ENCODE assay signal across 27 cellular contexts in genomic region chr16:6446370-6446769, GRCh38.
DNase-seq lines count a peak whose midpoint lies in the region; ATAC-seq, FAIRE-seq and TF ChIP-seq lines count a peak whose summit lies in the region.
"Had no signal": no experiment of that assay in that cellular context is flagged by ENCODE, and none has a peak within 500 bp of the region (broad histone marks: within the 10 kb centered on the region; RNA-seq: fewer than 3 reads in every experiment).

No MANE protein-coding gene starts in this region.

- ATAC-seq in K562 (no peak), GM19452 (IDR thresholded peaks at IDR 0.05; ENCODE audit: unreplicated experiment) (no peak)

- no peak overlapping the region for H3K9ac ChIP-seq in K562 (ENCODE audit: insufficient read depth in 1 of 2, low read depth in 2 of 2, low read length in 2 of 2)
- H3K9ac ChIP-seq: BLaER1 treated with 17β-estradiol and CSF1 and Interleukin-3, amounts not matched to agents 10 nM and 100 nM had no signal

- no TSS peak for BruUV-seq in K562 (replicated peaks; lab: Mats Ljungman, UMichigan)

- no peaks in the 10 kb centered on the region for H4K20me1 ChIP-seq in K562 (replicated peaks; ENCODE audit: control insufficient read depth, insufficient read depth, low read length)
- H4K20me1 ChIP-seq: BLaER1 treated with 17β-estradiol and CSF1 and Interleukin-3, amounts not matched to agents 10 nM and 100 nM had no signal

- no peak overlapping the region for H3K4me3 ChIP-seq in K562
- H3K4me3 ChIP-seq in Peyer's patch = no peak overlapping the region
- H3K4me3 ChIP-seq: BLaER1 treated with 17β-estradiol and CSF1 and Interleukin-3, amounts not matched to agents 10 nM and 100 nM; lung; ovary; smooth muscle cell; tibial nerve had no signal

- no peaks in the 10 kb centered on the region for H3K27me3 Mint-ChIP-seq in activated naive CD4-positive, alpha-beta T cell treated with anti-CD3 and anti-CD28 coated beads for 36 hours (ENCODE audit: low read depth)
- H3K27me3 Mint-ChIP-seq in activated naive CD4-positive, alpha-beta T cell treated with anti-CD3 and anti-CD28 coated beads, Interleukin-2, amount 10 ng/mL, durations not matched to agents 7 days and 5 days = no peaks in the 10 kb centered on the region
- H3K27me3 Mint-ChIP-seq: activated naive CD8-positive, alpha-beta T cell treated with anti-CD3 and anti-CD28 coated beads for 36 hours had no signal

- H3K36me3 ChIP-seq in K562 (ENCODE audit: control insufficient read depth, insufficient read depth, low read length) (no peaks in the 10 kb centered on the region), Peyer's patch (no peaks in the 10 kb centered on the region)
- H3K36me3 ChIP-seq: BLaER1 treated with 17β-estradiol and CSF1 and Interleukin-3, amounts not matched to agents 10 nM and 100 nM; ovary; tibial nerve had no signal

- H3K4me1 ChIP-seq in K562 (replicated peaks in 1 of 2; ENCODE audit: control insufficient read depth in 2 of 2, insufficient read depth in 2 of 2, low read length in 2 of 2) = no peaks in the 10 kb centered on the region
- no peaks in the 10 kb centered on the region for H3K4me1 ChIP-seq in Peyer's patch
- H3K4me1 ChIP-seq: BLaER1 treated with 17β-estradiol and CSF1 and Interleukin-3, amounts not matched to agents 10 nM and 100 nM; tibial nerve had no signal

- no peak for TF ChIP-seq RAD21 in K562 (CRISPR knock-in tag; conservative IDR thresholded peaks at IDR 0.05 in 1 of 2, IDR thresholded peaks at IDR 0.05 in 1 of 2)

- no peak overlapping the region for H2AFZ ChIP-seq in K562 (ENCODE audit: low read depth, low read length)

- peaks cover 8% of the 10 kb centered on the region for H3K9me3 Mint-ChIP-seq in activated naive CD4-positive, alpha-beta T cell treated with anti-CD3 and anti-CD28 coated beads for 36 hours
- H3K9me3 Mint-ChIP-seq in activated naive CD4-positive, alpha-beta T cell treated with anti-CD3 and anti-CD28 coated beads, Interleukin-2, amount 10 ng/mL, durations not matched to agents 7 days and 5 days = peaks cover 19% of the 10 kb centered on the region
- H3K9me3 Mint-ChIP-seq: nephron had no signal

- TF ChIP-seq CTCF in K562 (IDR thresholded peaks at IDR 0.05 in 2 of 3, conservative IDR thresholded peaks at IDR 0.05 in 1 of 3; ENCODE audit: insufficient read depth in 2 of 3, low read depth in 1 of 3, low read length in 3 of 3) (no peak), Peyer's patch (IDR thresholded peaks at IDR 0.05) (peak in 3 of 6 experiments; percentile 27 to 38 (median 37))

- CTCF ChIA-PET in activated naive CD4-positive, alpha-beta T cell treated with anti-CD3 and anti-CD28 coated beads for 36 hours (lab: Charles Lee) = no interaction called here
- CTCF ChIA-PET in activated naive CD4-positive, alpha-beta T cell treated with anti-CD3 and anti-CD28 coated beads, Interleukin-2, amount 10 ng/mL, durations not matched to agents 7 days and 5 days (lab: Charles Lee) = no interaction called here
- CTCF ChIA-PET in K562 (lab: Yijun Ruan, JAX; ENCODE audit: low intra/inter-chr PET ratio) = no interaction called here

- DNase-seq in activated naive CD4-positive, alpha-beta T cell treated with anti-CD3 and anti-CD28 coated beads for 36 hours = peak; percentile 8
- DNase-seq in activated naive CD4-positive, alpha-beta T cell treated with anti-CD3 and anti-CD28 coated beads, Interleukin-2, amount 10 ng/mL, durations not matched to agents 7 days and 5 days = no peak
- DNase-seq in NCI-H526 treated with DMSO at 0.1 percent for 48 hours (lab: John Stamatoyannopoulos, UW) (peak; percentile 4), K562 (ENCODE audit: extremely low read depth in 1 of 4, low spot score in 3 of 4) (peak in 1 of 4 experiments; percentile 1), Peyer's patch (no peak), AML-193 (lab: John Stamatoyannopoulos, UW) (no peak)
- DNase-seq: activated CD4-positive, CD25-positive, alpha-beta regulatory T cell treated with anti-CD3 and anti-CD28 coated beads, Interleukin-2, amount 50 U/mL, for 72 hours; activated naive CD8-positive, alpha-beta T cell treated with anti-CD3 and anti-CD28 coated beads for 36 hours; activated T-cell treated with anti-CD3 and anti-CD28 coated beads for 4 hours; aorta; COR-L47; DMS79; GF-D8; NCI-H1048; NCI-H187; NCI-H774; ovary; stimulated activated CD4-positive, alpha-beta T cell treated with anti-CD3 and anti-CD28 coated beads, Interleukin-1b, Interleukin-23, amount 100 ng/mL, for 48 hours had no signal

- POLR2A ChIA-PET in K562 (lab: Yijun Ruan, JAX) = no interaction called here

- H3K4me1 Mint-ChIP-seq in activated naive CD4-positive, alpha-beta T cell treated with anti-CD3 and anti-CD28 coated beads for 36 hours (ENCODE audit: low read depth) = no peaks in the 10 kb centered on the region
- no peaks in the 10 kb centered on the region for H3K4me1 Mint-ChIP-seq in activated naive CD4-positive, alpha-beta T cell treated with anti-CD3 and anti-CD28 coated beads, Interleukin-2, amount 10 ng/mL, durations not matched to agents 7 days and 5 days
- H3K4me1 Mint-ChIP-seq: activated naive CD8-positive, alpha-beta T cell treated with anti-CD3 and anti-CD28 coated beads for 36 hours; nephron had no signal

- TF ChIP-seq POLR2A in K562 (conservative IDR thresholded peaks at IDR 0.05) = no peak
- TF ChIP-seq POLR2A in Peyer's patch (IDR thresholded peaks at IDR 0.05) = no peak

- no peak overlapping the region for H3K4me3 Mint-ChIP-seq in activated naive CD4-positive, alpha-beta T cell treated with anti-CD3 and anti-CD28 coated beads for 36 hours
- no peak overlapping the region for H3K4me3 Mint-ChIP-seq in activated naive CD4-positive, alpha-beta T cell treated with anti-CD3 and anti-CD28 coated beads, Interleukin-2, amount 10 ng/mL, durations not matched to agents 7 days and 5 days
- H3K4me3 Mint-ChIP-seq: activated naive CD8-positive, alpha-beta T cell treated with anti-CD3 and anti-CD28 coated beads for 36 hours; nephron; T-helper 1 cell treated with Interleukin-12 subunit alpha and Interleukin-12 subunit beta and Interleukin-4 antibody, amounts not matched to agents 30 μg/mL and 1 μg/mL, for 36 hours had no signal

- in situ Hi-C loops in K562 (cut with MboI) = no loop called here

- no peak for FAIRE-seq in K562 (lab: Jason Lieb, UNC)
- FAIRE-seq: frontal cortex had no signal

- H3K79me2 ChIP-seq in K562 (ENCODE audit: control insufficient read depth, insufficient read depth, low read length) = no peaks in the 10 kb centered on the region

- H3K9me1 ChIP-seq in K562 (ENCODE audit: control insufficient read depth, insufficient read depth, low read length) = no peaks in the 10 kb centered on the region

- H3K27ac ChIP-seq in K562 (ENCODE audit: extremely low read depth, low read depth, low read length) (no peak overlapping the region), Peyer's patch (no peak overlapping the region)
- H3K27ac ChIP-seq: BLaER1 treated with 17β-estradiol and CSF1 and Interleukin-3, amounts not matched to agents 10 nM and 100 nM; ovary; RWPE1; tibial nerve had no signal

- H3K27me3 ChIP-seq in K562 (ENCODE audit: control insufficient read depth in 2 of 2, insufficient read depth in 2 of 2, low read length in 2 of 2) (no peaks in the 10 kb centered on the region), Peyer's patch (no peaks in the 10 kb centered on the region)
- H3K27me3 ChIP-seq: BLaER1 treated with 17β-estradiol and CSF1 and Interleukin-3, amounts not matched to agents 10 nM and 100 nM; ovary; tibial nerve had no signal

- H3K27ac Mint-ChIP-seq in activated naive CD4-positive, alpha-beta T cell treated with anti-CD3 and anti-CD28 coated beads for 36 hours = no peak overlapping the region
- no peak overlapping the region for H3K27ac Mint-ChIP-seq in activated naive CD4-positive, alpha-beta T cell treated with anti-CD3 and anti-CD28 coated beads, Interleukin-2, amount 10 ng/mL, durations not matched to agents 7 days and 5 days
- H3K27ac Mint-ChIP-seq: activated naive CD8-positive, alpha-beta T cell treated with anti-CD3 and anti-CD28 coated beads for 36 hours; nephron; T-helper 1 cell treated with Interleukin-12 subunit alpha and Interleukin-12 subunit beta and Interleukin-4 antibody, amounts not matched to agents 30 μg/mL and 1 μg/mL, for 36 hours had no signal

- TF ChIP-seq EP300 in K562 (IDR thresholded peaks at IDR 0.05; ENCODE audit: low read length) = no peak

- no peaks in the 10 kb centered on the region for H3K9me3 ChIP-seq in K562 (replicated peaks; ENCODE audit: control insufficient read depth, insufficient read depth, low read depth, low read length)
- H3K9me3 ChIP-seq in Peyer's patch = no peaks in the 10 kb centered on the region
- H3K9me3 ChIP-seq: BLaER1 treated with 17β-estradiol and CSF1 and Interleukin-3, amounts not matched to agents 10 nM and 100 nM; ovary; tibial nerve had no signal

- WGBS in K562 (ENCODE audit: insufficient coverage, low coverage, missing lambda C conversion rate) = 0% methylated on average over 1 of the region's 1 CpG

- H3K4me2 ChIP-seq in K562 (ENCODE audit: insufficient read depth, low read length) = no peak overlapping the region
- H3K4me2 ChIP-seq: BLaER1 treated with 17β-estradiol and CSF1 and Interleukin-3, amounts not matched to agents 10 nM and 100 nM; smooth muscle cell had no signal

- intact Hi-C loops in activated naive CD4-positive, alpha-beta T cell treated with anti-CD3 and anti-CD28 coated beads for 36 hours (cut with micrococcal nuclease) = loop anchor here (10.0 kb wide), 1 partner anchor 198 kb away; no protein-coding TSS in a partner anchor
- intact Hi-C loops in K562 (cut with micrococcal nuclease) = no loop called here

- no peaks in the 10 kb centered on the region for H3K36me3 Mint-ChIP-seq in activated naive CD4-positive, alpha-beta T cell treated with anti-CD3 and anti-CD28 coated beads for 36 hours (ENCODE audit: low read depth)
- H3K36me3 Mint-ChIP-seq in activated naive CD4-positive, alpha-beta T cell treated with anti-CD3 and anti-CD28 coated beads, Interleukin-2, amount 10 ng/mL, durations not matched to agents 7 days and 5 days = no peaks in the 10 kb centered on the region
- H3K36me3 Mint-ChIP-seq: activated naive CD8-positive, alpha-beta T cell treated with anti-CD3 and anti-CD28 coated beads for 36 hours had no signal

TF ChIP-seq in K562, 482 proteins besides CTCF, POLR2A, EP300 and RAD21:
- no peak for TF ChIP-seq CREB1 (IDR thresholded peaks at IDR 0.05)
- TF ChIP-seq CREB1 (CRISPR knock-in tag; IDR thresholded peaks at IDR 0.05) = no peak
- peak; percentile 14 for TF ChIP-seq RBM25 (IDR thresholded peaks at IDR 0.05; ENCODE audit: low read depth, low read length, severe bottlenecking)
TF ChIP-seq in K562: peak in this region for 1.

Comparison
In these comparisons a context has a peak if more than half of its experiments do, and no peak if none do; other contexts are left out.
1. DNase-seq: peak in activated naive CD4-positive, alpha-beta T cell treated with anti-CD3 and anti-CD28 coated beads for 36 hours (single experiment) and NCI-H526 treated with DMSO at 0.1 percent for 48 hours (single experiment); none in activated naive CD4-positive, alpha-beta T cell treated with anti-CD3 and anti-CD28 coated beads, Interleukin-2, amount 10 ng/mL, durations not matched to agents 7 days and 5 days (single experiment), Peyer's patch (0 of 3) and AML-193 (0 of 2).